ENCODE assay signal across 8 cellular contexts in genomic region chr5:5394378-5394986, GRCh38. TPM values are rescaled to one million over a fixed set of nuclear protein-coding genes. Genes with fewer than 3 reads are reported as not detected.
DNase-seq lines count a peak whose midpoint lies in the region; FAIRE-seq and TF ChIP-seq lines count a peak whose summit lies in the region.
"Not testable (repeated sequence)": the region's sequence is repeated elsewhere in the genome, so short reads cannot be mapped to it uniquely, and the experiment has no call there.

No MANE protein-coding gene starts in this region.

- not testable (repeated sequence) for H3K4me3 ChIP-seq in AG04450 (ENCODE audit: low read depth, low read length); SJSA1; brain microvascular endothelial cell (ENCODE audit: low read depth, low read length); small intestine (ENCODE audit: low read depth in 1 of 2, low read length in 2 of 2)

- not testable (repeated sequence) for FAIRE-seq in small intestine (lab: Jason Lieb, UNC)

- in situ Hi-C loops in GM13977 (cut with MboI; ENCODE audit: low pct_unique_long_range_greater_than_20kb, low sequenced_read_pairs, unreplicated experiment); brain microvascular endothelial cell (cut with HindIII; ENCODE audit: low pct_ligation_motif_present, low sequenced_read_pairs): not testable (repeated sequence)

- H3K9me3 ChIP-seq in AG04450 (ENCODE audit: control insufficient read depth, insufficient read depth, low read length); SJSA1 (replicated peaks); small intestine (ENCODE audit: control insufficient read depth, low read depth): not testable (repeated sequence)

- not testable (repeated sequence) for H3K4me1 ChIP-seq in SJSA1 (replicated peaks); small intestine (ENCODE audit: control insufficient read depth in 2 of 2, insufficient read depth in 1 of 2, low read depth in 1 of 2, low read length in 1 of 2)

- CTCF ChIA-PET in AG04450 (lab: Charles Lee), result interaction anchor here (1.2 to 2.1 kb wide), 4 partner anchors 9 to 252 kb away, joined by 4 to 11 read pairs (median 5); no protein-coding TSS in a partner anchor

- TF ChIP-seq CTCF in AG04450 (IDR thresholded peaks at IDR 0.05; ENCODE audit: low read depth, low read length) (peak; percentile 46), GM13977 (IDR thresholded peaks at IDR 0.05; ENCODE audit: extremely low read depth, insufficient read depth, missing control alignments) (peak; percentile 20), brain microvascular endothelial cell (IDR thresholded peaks at IDR 0.05; ENCODE audit: low read depth, low read length, missing control alignments) (peak; percentile 76)

- POLR2A ChIA-PET in AG04450 (lab: Yijun Ruan, JAX), result not testable (repeated sequence)

- H3K36me3 ChIP-seq in SJSA1; brain microvascular endothelial cell (replicated peaks); small intestine (ENCODE audit: control insufficient read depth in 2 of 2, insufficient read depth in 2 of 2, low read length in 2 of 2): not testable (repeated sequence)

- 59 to 64% (median 59%) methylated on average over 5 to 6 of the region's 6 CpGs for WGBS in small intestine, 3 donors

- not testable (repeated sequence) for H3K27me3 ChIP-seq in AG04450 (ENCODE audit: control insufficient read depth, insufficient read depth, low read length); SJSA1 (replicated peaks); brain microvascular endothelial cell (replicated peaks); small intestine (ENCODE audit: control insufficient read depth in 2 of 2, insufficient read depth in 2 of 2, low read length in 2 of 2)

- not testable (repeated sequence) for DNase-seq in AG04450 (ENCODE audit: low read depth, low spot score); GM13977 (ENCODE audit: low spot score)
- DNase-seq in NCI-H187 (lab: John Stamatoyannopoulos, UW), result peak; percentile 4 to 41
- peak; percentile 60 to 83 for DNase-seq in SJSA1 (ENCODE audit: low read depth in 1 of 2, low spot score in 2 of 2)
- peak; percentile 69 for DNase-seq in brain microvascular endothelial cell
- DNase-seq in glomerular endothelial cell (ENCODE audit: extremely low read depth, low read depth, low spot score), result peak; percentile 25
- DNase-seq in lung microvascular endothelial cell (ENCODE audit: low read depth in 2 of 2), result peak; percentile 5 to 68
- DNase-seq in small intestine, result peak; percentile 43

- not testable (repeated sequence) for H3K27ac ChIP-seq in AG04450 (ENCODE audit: low read depth, low read length); SJSA1; brain microvascular endothelial cell; small intestine (ENCODE audit: low read depth in 1 of 2, low read length in 1 of 2)

RNA-seq across cellular contexts. Expression of gene ICE1, which starts 28.0 kb away (rescaled TPM):
- polyA plus RNA-seq in AG04450 (2011; rRNA removed) (17.8 and 23.4 TPM in 2 replicates), small intestine (1 to 10 TPM; 5.9 to 7.8 (median 7.8) TPM)
- polyA minus RNA-seq in AG04450 (2011; rRNA and poly(A)+ RNA removed), result 33.6 and 43.2 TPM in 2 replicates
- 25.4 and 32.8 TPM in 2 replicates for total RNA-seq in SJSA1 (2014; rRNA removed; shearing (Covaris generic))
- total RNA-seq in glomerular endothelial cell (24.6 and 29.6 TPM in 2 replicates), lung microvascular endothelial cell (15.5 and 20.6 TPM in 2 replicates)

Comparison
In these comparisons a context has a peak if more than half of its experiments do, and no peak if none do; other contexts are left out.
1. CTCF ChIP-seq: peak in every context shown above with its lines; median percentile 76 in brain microvascular endothelial cell; 46 in AG04450; 20 in GM13977.